In genomic region chr16:11050954-11051353, GRCh38 we compare ENCODE assay signal across 17 cellular contexts.
A peak's percentile ranks its signal among the peaks of the same experiment; 100 is the strongest.
DNase-seq lines count a peak whose midpoint lies in the region; ATAC-seq and TF ChIP-seq lines count a peak whose summit lies in the region.
"Had no signal": no experiment of that assay in that cellular context is flagged by ENCODE, and none has a peak within 500 bp of the region (broad histone marks: within the 10 kb centered on the region; RNA-seq: fewer than 3 reads in every experiment).

No MANE protein-coding gene starts in this region.

- H3K4me1 ChIP-seq in naive thymus-derived CD4-positive, alpha-beta T cell (ENCODE audit: control insufficient read depth in 2 of 2, insufficient read depth in 2 of 2, low read length in 2 of 2) = peaks cover 18 to 26% of the 10 kb centered on the region in 2 donors
- H3K4me1 ChIP-seq in HAP-1 = peaks cover 17% of the 10 kb centered on the region

- no peaks in the 10 kb centered on the region for H3K9me3 Mint-ChIP-seq in activated CD4-positive, alpha-beta T cell treated with anti-CD3 and anti-CD28 coated beads for 36 hours (ENCODE audit: low read depth)
- H3K9me3 Mint-ChIP-seq in WTC11 = no peaks in the 10 kb centered on the region
- no peaks in the 10 kb centered on the region for H3K9me3 Mint-ChIP-seq in naive thymus-derived CD4-positive, alpha-beta T cell

- no peak overlapping the region for H3K4me3 ChIP-seq in naive thymus-derived CD4-positive, alpha-beta T cell (ENCODE audit: low read length)
- no peak overlapping the region for H3K4me3 ChIP-seq in HAP-1
- H3K4me3 ChIP-seq: SK-N-MC, transverse colon had no signal

- H3K36me3 ChIP-seq in KOPT-K1 (ENCODE audit: insufficient read depth, low read length) (peaks cover 26% of the 10 kb centered on the region), HAP-1 (replicated peaks) (no peaks in the 10 kb centered on the region)
- peaks cover 0 to 30% (median 5%) of the 10 kb centered on the region in 3 experiments for H3K36me3 ChIP-seq in naive thymus-derived CD4-positive, alpha-beta T cell (ENCODE audit: control insufficient read depth in 2 of 3, insufficient read depth in 3 of 3, low read length in 3 of 3)
- H3K36me3 ChIP-seq: transverse colon had no signal

- H3K9me3 ChIP-seq in KOPT-K1 (ENCODE audit: insufficient read depth, low read length, poor library complexity, severe bottlenecking) (no peaks in the 10 kb centered on the region), HAP-1 (no peaks in the 10 kb centered on the region)
- no peaks in the 10 kb centered on the region for H3K9me3 ChIP-seq in naive thymus-derived CD4-positive, alpha-beta T cell (ENCODE audit: control insufficient read depth in 2 of 3, low read length in 3 of 3)
- H3K9me3 ChIP-seq: transverse colon had no signal

- H3K27ac Mint-ChIP-seq in activated CD4-positive, alpha-beta T cell treated with anti-CD3 and anti-CD28 coated beads for 36 hours = peak overlapping the region; percentile 75
- no peak overlapping the region for H3K27ac Mint-ChIP-seq in WTC11
- H3K27ac Mint-ChIP-seq in naive thymus-derived CD4-positive, alpha-beta T cell = peak overlapping the region in 6 of 9 donors; percentile 11 to 82 (median 68)

- CTCF ChIA-PET in activated CD4-positive, alpha-beta T cell treated with anti-CD3 and anti-CD28 coated beads for 36 hours (lab: Charles Lee) = interaction anchor here (1.4 to 2.8 kb wide), 4 partner anchors 65 to 204 kb away, joined by 3 to 18 read pairs (median 4); no protein-coding TSS in a partner anchor
- CTCF ChIA-PET in WTC11 (lab: Charles Lee) = interaction anchor here (0.5 to 2.5 kb wide), 8 partner anchors 8 to 387 kb away, joined by 3 to 8 read pairs (median 5); no protein-coding TSS in a partner anchor
- CTCF ChIA-PET in naive thymus-derived CD4-positive, alpha-beta T cell (lab: Charles Lee) = no interaction called here

- in situ Hi-C loops in HAP-1 (cut with MboI; ENCODE audit: low sequenced_read_pairs) = no loop called here

- H3K4me1 Mint-ChIP-seq in activated CD4-positive, alpha-beta T cell treated with anti-CD3 and anti-CD28 coated beads for 36 hours = peaks cover 57% of the 10 kb centered on the region
- H3K4me1 Mint-ChIP-seq in WTC11 = peaks cover 23% of the 10 kb centered on the region
- H3K4me1 Mint-ChIP-seq in naive thymus-derived CD4-positive, alpha-beta T cell = peaks cover 28 to 88% (median 45%) of the 10 kb centered on the region in 7 donors

- no peak for ATAC-seq in activated CD4-positive, alpha-beta T cell treated with anti-CD3 and anti-CD28 coated beads for 36 hours
- no peak for ATAC-seq in WTC11
- ATAC-seq in naive thymus-derived CD4-positive, alpha-beta T cell = no peak
- ATAC-seq: esophagus mucosa, PC-3 had no signal

- H3K27ac ChIP-seq in KOPT-K1 (ENCODE audit: low read depth, low read length, poor library complexity, severe bottlenecking) = peak overlapping the region; percentile 91
- no peak overlapping the region for H3K27ac ChIP-seq in naive thymus-derived CD4-positive, alpha-beta T cell (ENCODE audit: low read depth, low read length)
- H3K27ac ChIP-seq: SK-N-MC, transverse colon, VCaP had no signal

- H3K4me3 Mint-ChIP-seq in activated CD4-positive, alpha-beta T cell treated with anti-CD3 and anti-CD28 coated beads for 36 hours = no peak overlapping the region
- no peak overlapping the region for H3K4me3 Mint-ChIP-seq in WTC11
- H3K4me3 Mint-ChIP-seq in naive thymus-derived CD4-positive, alpha-beta T cell = peak overlapping the region in 2 of 10 donors; percentile 18 to 21

- H3K27me3 ChIP-seq in naive thymus-derived CD4-positive, alpha-beta T cell (ENCODE audit: control insufficient read depth in 2 of 2, insufficient read depth in 2 of 2, low read length in 2 of 2) = no peaks in the 10 kb centered on the region
- no peaks in the 10 kb centered on the region for H3K27me3 ChIP-seq in HAP-1 (ENCODE audit: low read depth)
- H3K27me3 ChIP-seq: transverse colon had no signal

- POLR2A ChIA-PET in activated CD4-positive, alpha-beta T cell treated with anti-CD3 and anti-CD28 coated beads for 36 hours (lab: Charles Lee) = interaction anchor here (0.6 to 3.0 kb wide), 3 partner anchors 201 to 223 kb away, joined by 3 to 25 read pairs (median 17); partner anchors contain the start of gene SOCS1
- POLR2A ChIA-PET in WTC11 (lab: Charles Lee) = no interaction called here
- POLR2A ChIA-PET in naive thymus-derived CD4-positive, alpha-beta T cell (lab: Charles Lee) = no interaction called here

- H3K27me3 Mint-ChIP-seq in activated CD4-positive, alpha-beta T cell treated with anti-CD3 and anti-CD28 coated beads for 36 hours = no peaks in the 10 kb centered on the region
- no peaks in the 10 kb centered on the region for H3K27me3 Mint-ChIP-seq in WTC11 (ENCODE audit: low read depth)
- H3K27me3 Mint-ChIP-seq in naive thymus-derived CD4-positive, alpha-beta T cell = no peaks in the 10 kb centered on the region

- intact Hi-C loops in activated CD4-positive, alpha-beta T cell treated with anti-CD3 and anti-CD28 coated beads for 36 hours (cut with DNase I, micrococcal nuclease) = loop anchor here in 1 of 2 experiments (5.0 kb wide), 1 partner anchor 34 kb away; no protein-coding TSS in a partner anchor
- intact Hi-C loops in naive thymus-derived CD4-positive, alpha-beta T cell (cut with micrococcal nuclease) = loop anchor here in 1 of 2 donors (10.0 kb wide), 1 partner anchor 204 kb away; the partner anchor contains the start of gene SOCS1

- TF ChIP-seq CTCF in WTC11 (IDR thresholded peaks at IDR 0.05) = no peak

- DNase-seq in activated CD4-positive, alpha-beta T cell treated with anti-CD3 and anti-CD28 coated beads for 36 hours = no peak
- no peak for DNase-seq in activated CD4-positive, alpha-beta T cell treated with anti-CD3 and anti-CD28 coated beads for 1 hour
- DNase-seq in WTC11 (ENCODE audit: low spot score) (no peak), DMS 273 (lab: John Stamatoyannopoulos, UW; ENCODE audit: unreplicated experiment) (no peak), HAP-1 (ENCODE audit: low spot score in 2 of 2) (no peak)
- DNase-seq in naive thymus-derived CD4-positive, alpha-beta T cell = no peak
- DNase-seq in activated CD4-positive, CD25-positive, alpha-beta regulatory T cell (lab: John Stamatoyannopoulos, UW) = no peak
- DNase-seq: aorta; glutamatergic neuron; NCI-H226; PC-3; stimulated activated CD4-positive, alpha-beta T cell treated with anti-CD3 and anti-CD28 coated beads, Interleukin-4, amount 100 ng/mL, for 24 hours; transverse colon had no signal

- peaks cover 48% of the 10 kb centered on the region for H3K36me3 Mint-ChIP-seq in activated CD4-positive, alpha-beta T cell treated with anti-CD3 and anti-CD28 coated beads for 36 hours (ENCODE audit: low read depth)
- no peaks in the 10 kb centered on the region for H3K36me3 Mint-ChIP-seq in WTC11
- peaks cover 10 to 58% (median 38%) of the 10 kb centered on the region in 5 donors for H3K36me3 Mint-ChIP-seq in naive thymus-derived CD4-positive, alpha-beta T cell

TF ChIP-seq in WTC11, 78 proteins besides CTCF, POLR2A, EP300 and RAD21:
- TF ChIP-seq ZNF138 (CRISPR knock-in tag; conservative IDR thresholded peaks at IDR 0.05) (no peak), ZNF423 (CRISPR knock-in tag; IDR thresholded peaks at IDR 0.05) (peak; percentile 81), E2F1 (CRISPR knock-in tag; IDR thresholded peaks at IDR 0.05) (no peak), SMAD3 (CRISPR knock-in tag; IDR thresholded peaks at IDR 0.05; ENCODE audit: borderline replicate concordance) (no peak)
TF ChIP-seq in WTC11: peak in this region for 1.
